Comparison of ENCODE assay signal across 17 cellular contexts in the genomic region with DNA sequence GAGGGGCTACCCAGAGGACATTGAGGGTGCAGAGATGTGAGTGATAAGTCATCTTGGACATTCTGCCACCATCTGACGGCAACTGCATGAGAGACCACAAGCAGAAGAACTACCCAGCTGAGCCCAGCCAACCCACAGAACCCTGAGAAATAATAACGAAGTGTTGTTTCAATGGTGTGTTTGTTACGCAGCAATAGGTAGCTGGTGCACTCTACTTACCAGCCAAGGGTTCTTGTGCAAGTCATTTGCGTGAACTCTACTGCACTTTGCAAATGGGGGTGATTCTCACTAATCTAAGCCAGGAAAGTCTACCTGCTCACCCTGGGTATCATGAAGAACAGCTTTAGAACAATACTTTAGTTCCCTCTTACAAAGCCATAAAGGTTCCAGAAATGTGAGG. TPM values are rescaled to one million over a fixed set of nuclear protein-coding genes. Genes with fewer than 3 reads are reported as not detected.
DNase-seq lines count a peak whose midpoint lies in the region; ATAC-seq, FAIRE-seq and TF ChIP-seq lines count a peak whose summit lies in the region.
"Had no signal": no experiment of that assay in that cellular context is flagged by ENCODE, and none has a peak within 500 bp of the region (broad histone marks: within the 10 kb centered on the region; RNA-seq: fewer than 3 reads in every experiment).

No MANE protein-coding gene starts in this region.

- no peaks in the 10 kb centered on the region for H3F3A ChIP-seq in GM23338 (replicated peaks; ENCODE audit: low read depth)

- no peak overlapping the region for H3K27ac Mint-ChIP-seq in GM23338
- H3K27ac Mint-ChIP-seq in naive thymus-derived CD8-positive, alpha-beta T cell = no peak overlapping the region
- no peak overlapping the region for H3K27ac Mint-ChIP-seq in stimulated activated naive CD8-positive, alpha-beta T cell treated with anti-CD3 and anti-CD28 coated beads, Interleukin-15, amount 100 ng/mL, for 72 hours
- H3K27ac Mint-ChIP-seq: CD4-positive, alpha-beta memory T cell had no signal

- POLR2A ChIA-PET in HEK293 (lab: Yijun Ruan, JAX) = interaction anchor here (1.0 kb wide), 1 partner anchor 185 kb away, joined by 3 read pairs; no protein-coding TSS in a partner anchor
- POLR2A ChIA-PET in naive thymus-derived CD8-positive, alpha-beta T cell (lab: Charles Lee) = no interaction called here

- FAIRE-seq in kidney (lab: Jason Lieb, UNC) (no peak), urothelium cell line (lab: Jason Lieb, UNC) (peak; percentile 5)
- FAIRE-seq: G401.6, GM12892, H1 had no signal

- H3K9me3 ChIP-seq in HEK293 (ENCODE audit: control insufficient read depth, insufficient read depth, low read depth, low read length) (no peaks in the 10 kb centered on the region), kidney (ENCODE audit: control insufficient read depth in 1 of 2, low read length in 2 of 2) (no peaks in the 10 kb centered on the region)

- intact Hi-C loops in kidney (cut with DNase I) = no loop called here

- H3K36me3 ChIP-seq in GM23338 (ENCODE audit: insufficient read depth) = no peaks in the 10 kb centered on the region
- H3K36me3 ChIP-seq in HEK293 (ENCODE audit: control insufficient read depth in 2 of 2, insufficient read depth in 1 of 2, low read length in 2 of 2) = no peaks in the 10 kb centered on the region
- H3K36me3 ChIP-seq in kidney (ENCODE audit: control insufficient read depth in 1 of 2, insufficient read depth in 2 of 2, low read length in 2 of 2) = no peaks in the 10 kb centered on the region

- ATAC-seq in GM23338 = no peak
- ATAC-seq in naive thymus-derived CD8-positive, alpha-beta T cell = no peak
- ATAC-seq in stimulated activated naive CD8-positive, alpha-beta T cell treated with anti-CD3 and anti-CD28 coated beads, Interleukin-15, amount 100 ng/mL, for 72 hours = no peak

- H3K4me1 ChIP-seq in GM23338 (ENCODE audit: insufficient read depth) (no peaks in the 10 kb centered on the region), HEK293 (ENCODE audit: control insufficient read depth, insufficient read depth, low read length) (no peaks in the 10 kb centered on the region), kidney (ENCODE audit: control insufficient read depth in 1 of 2, insufficient read depth in 1 of 2, low read depth in 1 of 2, low read length in 2 of 2) (peaks cover 4 to 9% of the 10 kb centered on the region in 2 donors)

- TF ChIP-seq CTCF in GM23338 (conservative IDR thresholded peaks at IDR 0.05; ENCODE audit: low read depth in 2 of 2) (no peak), HEK293 (tag by site-specific recombination; IDR thresholded peaks at IDR 0.05) (no peak), kidney (IDR thresholded peaks at IDR 0.05; ENCODE audit: borderline replicate concordance, extremely low read depth, insufficient read depth) (no peak)

- no peak overlapping the region for H3K4me3 ChIP-seq in GM23338
- H3K4me3 ChIP-seq in HEK293 (ENCODE audit: low read depth, low read length) = no peak overlapping the region
- no peak overlapping the region for H3K4me3 ChIP-seq in kidney (ENCODE audit: low read length in 2 of 2)

- H3K4me1 Mint-ChIP-seq in GM23338 = no peaks in the 10 kb centered on the region; the same call in 2 of the 3 replicates
- no peaks in the 10 kb centered on the region for H3K4me1 Mint-ChIP-seq in naive thymus-derived CD8-positive, alpha-beta T cell
- H3K4me1 Mint-ChIP-seq in stimulated activated naive CD8-positive, alpha-beta T cell treated with anti-CD3 and anti-CD28 coated beads, Interleukin-15, amount 100 ng/mL, for 72 hours = no peaks in the 10 kb centered on the region
- H3K4me1 Mint-ChIP-seq: CD4-positive, alpha-beta memory T cell had no signal

- CTCF ChIA-PET in HEK293 (lab: Yijun Ruan, JAX) = interaction anchor here (1.1 to 5.9 kb wide), 4 partner anchors 10 to 240 kb away, joined by 3 to 31 read pairs (median 14); no protein-coding TSS in a partner anchor

- H3K4me2 ChIP-seq in GM23338 = no peak overlapping the region

- peaks cover 3% of the 10 kb centered on the region; the same call in 1 of the 3 replicates for H3K36me3 Mint-ChIP-seq in GM23338 (ENCODE audit: low read depth)
- peaks cover 0 to 11% (median 5%) of the 10 kb centered on the region in 3 donors for H3K36me3 Mint-ChIP-seq in naive thymus-derived CD8-positive, alpha-beta T cell

- H3K9me2 ChIP-seq in GM23338 (ENCODE audit: insufficient read depth) = no peaks in the 10 kb centered on the region

- H3K79me2 ChIP-seq in GM23338 (replicated peaks; ENCODE audit: insufficient read depth) = no peaks in the 10 kb centered on the region

- H2AFZ ChIP-seq in GM23338 = no peak overlapping the region

- H3K27me3 Mint-ChIP-seq in GM23338 (ENCODE audit: insufficient read depth, low read depth, poor library complexity) = peaks cover 6% of the 10 kb centered on the region
- H3K27me3 Mint-ChIP-seq in naive thymus-derived CD8-positive, alpha-beta T cell = peaks cover 0 to 21% (median 9%) of the 10 kb centered on the region in 5 donors
- H3K27me3 Mint-ChIP-seq in stimulated activated naive CD8-positive, alpha-beta T cell treated with anti-CD3 and anti-CD28 coated beads, Interleukin-15, amount 100 ng/mL, for 72 hours = no peaks in the 10 kb centered on the region

- H4K20me1 ChIP-seq in GM23338 (replicated peaks; ENCODE audit: insufficient read depth) = no peaks in the 10 kb centered on the region

- no peaks in the 10 kb centered on the region for H3K27me3 ChIP-seq in GM23338 (ENCODE audit: insufficient read depth)

- peaks cover 17% of the 10 kb centered on the region for H3K9me3 Mint-ChIP-seq in GM23338
- H3K9me3 Mint-ChIP-seq in naive thymus-derived CD8-positive, alpha-beta T cell = peaks cover 3 to 24% (median 9%) of the 10 kb centered on the region in 9 donors
- H3K9me3 Mint-ChIP-seq in stimulated activated naive CD8-positive, alpha-beta T cell treated with anti-CD3 and anti-CD28 coated beads, Interleukin-15, amount 100 ng/mL, for 72 hours = peaks cover 5 to 14% of the 10 kb centered on the region in 2 donors

- no peak overlapping the region for H3K4me3 Mint-ChIP-seq in GM23338
- H3K4me3 Mint-ChIP-seq in naive thymus-derived CD8-positive, alpha-beta T cell = no peak overlapping the region
- no peak overlapping the region for H3K4me3 Mint-ChIP-seq in stimulated activated naive CD8-positive, alpha-beta T cell treated with anti-CD3 and anti-CD28 coated beads, Interleukin-15, amount 100 ng/mL, for 72 hours
- H3K4me3 Mint-ChIP-seq: CD4-positive, alpha-beta memory T cell had no signal

- H3K27ac ChIP-seq in GM23338 (ENCODE audit: low read depth) (no peak overlapping the region), HEK293 (ENCODE audit: extremely low read depth, low read depth, low read length) (no peak overlapping the region), kidney (ENCODE audit: low read depth in 2 of 2, low read length in 2 of 2) (no peak overlapping the region)

- no peak for DNase-seq in GM23338 (ENCODE audit: low spot score)
- DNase-seq in kidney = peak; percentile 3
- no peak for DNase-seq in urothelium cell line (ENCODE audit: low spot score)
- no peak for DNase-seq in naive thymus-derived CD8-positive, alpha-beta T cell
- DNase-seq in stimulated activated naive CD8-positive, alpha-beta T cell treated with anti-CD3 and anti-CD28 coated beads, Interleukin-15, amount 100 ng/mL, for 72 hours = no peak
- DNase-seq: C1 segment of cervical spinal cord; Calu3; CD4-positive, alpha-beta memory T cell; COR-L47; DMS153; DND-41; H7; HCEC 1CT had no signal

- H3K9ac ChIP-seq in kidney (ENCODE audit: low read length in 2 of 2) = no peak overlapping the region

TF ChIP-seq in GM23338, 12 proteins besides CTCF, POLR2A, EP300 and RAD21:
- TF ChIP-seq ZNF331 (CRISPR knock-in tag; IDR thresholded peaks at IDR 0.05; ENCODE audit: low read depth) = peak; percentile 36; the same call in 1 of the 2 replicates
- TF ChIP-seq, protein P1, sequence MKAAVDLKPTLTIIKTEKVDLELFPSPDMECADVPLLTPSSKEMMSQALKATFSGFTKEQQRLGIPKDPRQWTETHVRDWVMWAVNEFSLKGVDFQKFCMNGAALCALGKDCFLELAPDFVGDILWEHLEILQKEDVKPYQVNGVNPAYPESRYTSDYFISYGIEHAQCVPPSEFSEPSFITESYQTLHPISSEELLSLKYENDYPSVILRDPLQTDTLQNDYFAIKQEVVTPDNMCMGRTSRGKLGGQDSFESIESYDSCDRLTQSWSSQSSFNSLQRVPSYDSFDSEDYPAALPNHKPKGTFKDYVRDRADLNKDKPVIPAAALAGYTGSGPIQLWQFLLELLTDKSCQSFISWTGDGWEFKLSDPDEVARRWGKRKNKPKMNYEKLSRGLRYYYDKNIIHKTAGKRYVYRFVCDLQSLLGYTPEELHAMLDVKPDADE (IDR thresholded peaks at IDR 0.05) = no peak

TF ChIP-seq in HEK293, 187 proteins besides CTCF, POLR2A, EP300 and RAD21 (continues in another document):
- TF ChIP-seq ZNF324 (tag by site-specific recombination; IDR thresholded peaks at IDR 0.05) = no peak

RNA-seq across cellular contexts. Expression of gene CELSR1, which starts 15.8 kb away (rescaled TPM):
- total RNA-seq in GM23338 (2014; rRNA removed; shearing (Covaris generic)) = 20.4 and 21.0 TPM in 2 replicates
- 4.8 and 6.1 TPM in 2 replicates for polyA plus RNA-seq in GM23338 (2016; fragmentation: Nextera tagmentation; extraction: Ambion mirVana)
- 49.9 TPM for total RNA-seq in kidney
- 15.7 TPM for polyA plus RNA-seq in kidney (ENCODE audit: insufficient read depth, low read depth, low replicate concordance)
- total RNA-seq in naive thymus-derived CD8-positive, alpha-beta T cell = 1 to 10 TPM in 1 of 2 experiments, under 1 TPM in 1; 0.82 to 1.2 TPM
- polyA plus RNA-seq in naive thymus-derived CD8-positive, alpha-beta T cell = under 1 TPM; 0.19 to 0.66 (median 0.37) TPM
